8 cellular contexts compared by ENCODE assay signal in genomic region chr14:91078095-91078737, GRCh38. TPM values are rescaled to one million over a fixed set of nuclear protein-coding genes. Genes with fewer than 3 reads are reported as not detected.
DNase-seq lines count a peak whose midpoint lies in the region; ATAC-seq and TF ChIP-seq lines count a peak whose summit lies in the region.

No MANE protein-coding gene starts in this region.

- peak; percentile 33 for DNase-seq in activated T-helper 9 cell treated with anti-CD3 and anti-CD28 coated beads, Interleukin-2, amount 50 U/mL, for 16 hours (ENCODE audit: low read depth)
- peak; percentile 28 to 31 for DNase-seq in stimulated activated CD8-positive, alpha-beta memory T cell treated with anti-CD3 and anti-CD28 coated beads, Interleukin-2, amount 100 ng/mL, for 48 hours (ENCODE audit: low read depth in 2 of 2)
- no peak for DNase-seq in NCI-H2171 (lab: John Stamatoyannopoulos, UW)
- DNase-seq in NCI-H510A (lab: John Stamatoyannopoulos, UW), result no peak
- DNase-seq in cerebellar cortex (ENCODE audit: low spot score), result no peak
- DNase-seq in SK-N-SH, result no peak

- H3K4me1 ChIP-seq in SK-N-SH (ENCODE audit: control insufficient read depth in 1 of 2, insufficient read depth in 2 of 2, low read depth in 1 of 2, low read length in 1 of 2), result no peaks in the 10 kb centered on the region

- no peak for TF ChIP-seq RAD21 in SK-N-SH (IDR thresholded peaks at IDR 0.05; ENCODE audit: low read length)

- no peak overlapping the region for H3K4me2 ChIP-seq in SK-N-SH

- ATAC-seq in GM19438 (IDR thresholded peaks at IDR 0.05; ENCODE audit: low read depth, unreplicated experiment) (peak; percentile 80), HG03280 (IDR thresholded peaks at IDR 0.05; ENCODE audit: unreplicated experiment) (peak; percentile 55)

- no peaks in the 10 kb centered on the region for H3K27me3 ChIP-seq in SK-N-SH (ENCODE audit: insufficient read depth)

- no peak overlapping the region for H3K27ac ChIP-seq in SK-N-SH (ENCODE audit: low read depth in 2 of 2, low read length in 1 of 2)

- H3K36me3 ChIP-seq in SK-N-SH (replicated peaks in 1 of 2; ENCODE audit: control insufficient read depth in 1 of 2, insufficient read depth in 2 of 2, low read length in 1 of 2), result no peaks in the 10 kb centered on the region

- CTCF ChIA-PET in SK-N-SH (lab: Yijun Ruan, JAX), result no interaction called here

- H3K9ac ChIP-seq in SK-N-SH, result no peak overlapping the region

- no peaks in the 10 kb centered on the region for H3K9me2 ChIP-seq in SK-N-SH

- TF ChIP-seq EP300 in SK-N-SH (IDR thresholded peaks at IDR 0.05; ENCODE audit: borderline replicate concordance in 1 of 2, low read depth in 1 of 2, low read length in 1 of 2), result no peak

- no peak overlapping the region for H2AFZ ChIP-seq in SK-N-SH (ENCODE audit: low read depth)

- H3K4me3 ChIP-seq in SK-N-SH (ENCODE audit: low read depth in 2 of 2, low read length in 1 of 2), result no peak overlapping the region

- H4K20me1 ChIP-seq in SK-N-SH (ENCODE audit: insufficient read depth), result no peaks in the 10 kb centered on the region

- H3K9me3 ChIP-seq in SK-N-SH, result no peaks in the 10 kb centered on the region

- H3K79me2 ChIP-seq in SK-N-SH (ENCODE audit: insufficient read depth), result no peaks in the 10 kb centered on the region

- WGBS in SK-N-SH (ENCODE audit: low lambda C conversion rate), result 88% methylated on average over 9 of the region's 9 CpGs

- POLR2A ChIA-PET in SK-N-SH (lab: Yijun Ruan, JAX), result interaction anchor here (0.5 kb wide), 1 partner anchor 342 kb away, joined by 3 read pairs; no protein-coding TSS in a partner anchor

- no peaks in the 10 kb centered on the region for H3F3A ChIP-seq in SK-N-SH (replicated peaks; ENCODE audit: insufficient read depth)

- no peak for TF ChIP-seq CTCF in SK-N-SH (IDR thresholded peaks at IDR 0.05)

TF ChIP-seq in SK-N-SH, 30 proteins besides CTCF, POLR2A, EP300 and RAD21:
- TF ChIP-seq RXRA (IDR thresholded peaks at IDR 0.05; ENCODE audit: borderline replicate concordance, low read depth) (no peak), SMC3 (IDR thresholded peaks at IDR 0.05; ENCODE audit: low read depth, low read length) (no peak), MXI1 (IDR thresholded peaks at IDR 0.05; ENCODE audit: low read depth, low read length) (no peak), MAX (IDR thresholded peaks at IDR 0.05; ENCODE audit: low read depth) (no peak), FOXM1 (IDR thresholded peaks at IDR 0.05; ENCODE audit: low read depth) (no peak), FOXJ3 (CRISPR knock-in tag; IDR thresholded peaks at IDR 0.05) (no peak), CHD2 (IDR thresholded peaks at IDR 0.05; ENCODE audit: low read length, partially characterized antibody) (no peak), SIN3A (IDR thresholded peaks at IDR 0.05; ENCODE audit: borderline replicate concordance, low read depth, low read length) (no peak), TCF12 (IDR thresholded peaks at IDR 0.05) (no peak), FOSL2 (IDR thresholded peaks at IDR 0.05; ENCODE audit: borderline replicate concordance, low read depth) (no peak), RFX5 (IDR thresholded peaks at IDR 0.05; ENCODE audit: low read length) (no peak), NFIC (IDR thresholded peaks at IDR 0.05; ENCODE audit: borderline replicate concordance) (no peak), USF1 (IDR thresholded peaks at IDR 0.05; ENCODE audit: borderline replicate concordance, low read depth) (no peak), ZBTB33 (IDR thresholded peaks at IDR 0.05; ENCODE audit: borderline replicate concordance, low read depth) (no peak), GABPA (IDR thresholded peaks at IDR 0.05; ENCODE audit: low read depth) (no peak), ELF1 (IDR thresholded peaks at IDR 0.05) (no peak), EZH2phosphoT487 (IDR thresholded peaks at IDR 0.05; ENCODE audit: borderline replicate concordance, low read depth) (no peak)
- TF ChIP-seq, protein P1, sequence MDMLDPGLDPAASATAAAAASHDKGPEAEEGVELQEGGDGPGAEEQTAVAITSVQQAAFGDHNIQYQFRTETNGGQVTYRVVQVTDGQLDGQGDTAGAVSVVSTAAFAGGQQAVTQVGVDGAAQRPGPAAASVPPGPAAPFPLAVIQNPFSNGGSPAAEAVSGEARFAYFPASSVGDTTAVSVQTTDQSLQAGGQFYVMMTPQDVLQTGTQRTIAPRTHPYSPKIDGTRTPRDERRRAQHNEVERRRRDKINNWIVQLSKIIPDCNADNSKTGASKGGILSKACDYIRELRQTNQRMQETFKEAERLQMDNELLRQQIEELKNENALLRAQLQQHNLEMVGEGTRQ (IDR thresholded peaks at IDR 0.05; ENCODE audit: borderline replicate concordance, low read depth, low read length), result no peak
- TF ChIP-seq, protein P2, sequence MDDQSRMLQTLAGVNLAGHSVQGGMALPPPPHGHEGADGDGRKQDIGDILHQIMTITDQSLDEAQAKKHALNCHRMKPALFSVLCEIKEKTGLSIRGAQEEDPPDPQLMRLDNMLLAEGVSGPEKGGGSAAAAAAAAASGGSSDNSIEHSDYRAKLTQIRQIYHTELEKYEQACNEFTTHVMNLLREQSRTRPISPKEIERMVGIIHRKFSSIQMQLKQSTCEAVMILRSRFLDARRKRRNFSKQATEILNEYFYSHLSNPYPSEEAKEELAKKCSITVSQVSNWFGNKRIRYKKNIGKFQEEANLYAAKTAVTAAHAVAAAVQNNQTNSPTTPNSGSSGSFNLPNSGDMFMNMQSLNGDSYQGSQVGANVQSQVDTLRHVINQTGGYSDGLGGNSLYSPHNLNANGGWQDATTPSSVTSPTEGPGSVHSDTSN (IDR thresholded peaks at IDR 0.05), result no peak

RNA-seq across cellular contexts. Expression of gene RPS6KA5, which starts 17.8 kb away (rescaled TPM):
- polyA plus RNA-seq in SK-N-SH (2012; rRNA removed), result 0.67 and 0.78 TPM in 2 replicates
- 0.98 TPM in 2 replicates for polyA plus RNA-seq in SK-N-SH (2012; cell fraction: cytosol; rRNA removed)
- polyA plus RNA-seq in SK-N-SH (2012; cell fraction: nucleus; rRNA removed), result 0.65 and 0.75 TPM in 2 replicates

RNA-seq across cellular contexts. Expression of gene DGLUCY, which starts 35.7 kb away (rescaled TPM):
- 17.2 and 21.2 TPM in 2 replicates for polyA plus RNA-seq in SK-N-SH (2012; rRNA removed)
- polyA plus RNA-seq in SK-N-SH (2012; cell fraction: cytosol; rRNA removed), result 10.3 and 13.6 TPM in 2 replicates
- polyA plus RNA-seq in SK-N-SH (2012; cell fraction: nucleus; rRNA removed), result 30.7 and 41.6 TPM in 2 replicates

Comparison
In these comparisons a context has a peak if more than half of its experiments do, and no peak if none do; other contexts are left out.
1. DNase-seq: peak in activated T-helper 9 cell treated with anti-CD3 and anti-CD28 coated beads, Interleukin-2, amount 50 U/mL, for 16 hours (single experiment) and stimulated activated CD8-positive, alpha-beta memory T cell treated with anti-CD3 and anti-CD28 coated beads, Interleukin-2, amount 100 ng/mL, for 48 hours (2 of 2); none in NCI-H2171 (single experiment), NCI-H510A (single experiment), cerebellar cortex (single experiment) and SK-N-SH (single experiment).